22 cellular contexts compared by ENCODE assay signal in the genomic region with DNA sequence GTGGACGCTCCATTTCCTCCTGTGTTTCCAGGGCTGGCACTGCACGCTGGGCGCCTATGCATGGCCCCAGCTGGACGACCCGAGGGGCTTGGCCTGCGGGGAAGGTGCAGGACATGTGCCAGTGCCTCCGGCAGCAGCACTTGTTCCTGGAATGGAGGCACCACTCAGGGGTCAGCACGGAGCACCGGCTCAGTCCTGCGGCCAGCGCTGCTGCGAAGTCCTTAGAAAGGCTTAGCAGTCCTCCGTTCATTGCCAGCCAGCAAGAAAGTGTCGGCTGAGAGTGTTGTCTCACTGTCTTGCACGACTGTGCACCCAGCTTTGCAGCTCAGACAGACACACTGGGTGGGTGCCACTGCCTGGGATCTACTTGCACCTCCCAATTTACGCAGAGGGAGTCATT. TPM values are rescaled to one million over a fixed set of nuclear protein-coding genes. Genes with fewer than 3 reads are reported as not detected.
DNase-seq lines count a peak whose midpoint lies in the region; ATAC-seq, FAIRE-seq and TF ChIP-seq lines count a peak whose summit lies in the region.
"Had no signal": no experiment of that assay in that cellular context is flagged by ENCODE, and none has a peak within 500 bp of the region (broad histone marks: within the 10 kb centered on the region; RNA-seq: fewer than 3 reads in every experiment).

No MANE protein-coding gene starts in this region.

- intact Hi-C loops in kidney (cut with DNase I): no loop called here

- H3K9ac ChIP-seq in BLaER1 (no peak overlapping the region), kidney (ENCODE audit: low read length in 2 of 2) (no peak overlapping the region), neuronal stem cell (ENCODE audit: low read depth, low read length, poor library complexity) (peak overlapping the region; percentile 18), H9 (ENCODE audit: extremely low read depth, insufficient read length, low read length) (no peak overlapping the region)

- no peak overlapping the region for H3K56ac ChIP-seq in H9 (ENCODE audit: insufficient read length, low read depth, low read length)

- no peak overlapping the region for H3T11ph ChIP-seq in H9 (ENCODE audit: low read length)

- no peak overlapping the region for H3K27ac Mint-ChIP-seq in H9
- H3K27ac Mint-ChIP-seq: CD4-positive, CD25-positive, alpha-beta regulatory T cell; CD8-positive, alpha-beta T cell; GM23338; HFFc6 had no signal

- H4K20me1 ChIP-seq in BLaER1 (no peaks in the 10 kb centered on the region), H9 (ENCODE audit: control insufficient read depth, insufficient read depth, insufficient read length) (no peaks in the 10 kb centered on the region)

- H4K91ac ChIP-seq in neuronal stem cell (ENCODE audit: low read depth, low read length, poor library complexity) (no peak overlapping the region), H9 (ENCODE audit: insufficient read length, low read depth, low read length) (no peak overlapping the region)

- H2AFZ ChIP-seq in neuronal stem cell (ENCODE audit: low read length): no peak overlapping the region
- H2AFZ ChIP-seq in H9 (ENCODE audit: low read length): no peak overlapping the region
- H2AFZ ChIP-seq: GM23338 had no signal

- no peak overlapping the region for H2BK20ac ChIP-seq in H9 (ENCODE audit: low read depth, low read length, poor library complexity, severe bottlenecking)

- H3K27me3 Mint-ChIP-seq in H9 (ENCODE audit: low read depth): peaks cover 54% of the 10 kb centered on the region

- H3K23ac ChIP-seq in neuronal stem cell (ENCODE audit: low read depth, low read length, poor library complexity) (no peak overlapping the region), H9 (ENCODE audit: insufficient read length, low read depth, low read length) (no peak overlapping the region)

- ATAC-seq in GM18868 (IDR thresholded peaks at IDR 0.05; ENCODE audit: unreplicated experiment): no peak
- ATAC-seq: A549; CD8-positive, alpha-beta T cell; GM23338 had no signal

- H3K4me1 Mint-ChIP-seq in H9: peaks cover 0 to 4% of the 10 kb centered on the region in 2 experiments; a peak in 1 of 4 replicates
- H3K4me1 Mint-ChIP-seq: CD4-positive, CD25-positive, alpha-beta regulatory T cell had no signal

- H2BK120ac ChIP-seq in neuronal stem cell (ENCODE audit: low read depth, low read length) (no peak overlapping the region), H9 (ENCODE audit: low read depth, low read length, poor library complexity, severe bottlenecking) (no peak overlapping the region)

- no peak overlapping the region for H2BK12ac ChIP-seq in neuronal stem cell (ENCODE audit: low read length)
- no peak overlapping the region for H2BK12ac ChIP-seq in H9 (ENCODE audit: insufficient read length, low read depth, low read length)

- H3K79me2 ChIP-seq in H9 (ENCODE audit: insufficient read depth, low read length): no peaks in the 10 kb centered on the region

- H3K4ac ChIP-seq in neuronal stem cell (ENCODE audit: low read length) (no peak overlapping the region), H9 (ENCODE audit: low read depth, low read length) (no peak overlapping the region)

- no peak overlapping the region for H4K8ac ChIP-seq in neuronal stem cell (ENCODE audit: low read depth, low read length)
- no peak overlapping the region for H4K8ac ChIP-seq in H9 (replicated peaks; ENCODE audit: insufficient read length, low read depth, low read length)

- no peak overlapping the region for H3K27ac ChIP-seq in BLaER1
- no peak overlapping the region for H3K27ac ChIP-seq in kidney (ENCODE audit: low read depth in 2 of 2, low read length in 2 of 2)
- no peak overlapping the region for H3K27ac ChIP-seq in neuronal stem cell (replicated peaks; ENCODE audit: low read length)
- no peak overlapping the region for H3K27ac ChIP-seq in H9 (ENCODE audit: insufficient read length, low read depth, low read length)
- H3K27ac ChIP-seq: A549, C4-2B had no signal

- no peaks in the 10 kb centered on the region for H3K9me3 Mint-ChIP-seq in H9
- H3K9me3 Mint-ChIP-seq: CD4-positive, CD25-positive, alpha-beta regulatory T cell; CD8-positive, alpha-beta T cell; GM23338; HFFc6 had no signal

- no peak overlapping the region for H4K5ac ChIP-seq in H9 (ENCODE audit: insufficient read length, low read depth, low read length)

- peak overlapping the region; percentile 73; the same call in 1 of the 2 replicates for H3K4me2 ChIP-seq in BLaER1
- no peak overlapping the region for H3K4me2 ChIP-seq in neuronal stem cell (ENCODE audit: insufficient read depth, low read length, poor library complexity, severe bottlenecking)
- no peak overlapping the region for H3K4me2 ChIP-seq in H9 (ENCODE audit: insufficient read depth, insufficient read length, low read length)
- H3K4me2 ChIP-seq: A549, GM23338 had no signal

- H2BK5ac ChIP-seq in neuronal stem cell (ENCODE audit: low read length) (no peak overlapping the region), H9 (ENCODE audit: insufficient read length, low read length) (no peak overlapping the region)

- no peak overlapping the region for H3K14ac ChIP-seq in neuronal stem cell (ENCODE audit: low read length)
- H3K14ac ChIP-seq in H9 (ENCODE audit: insufficient read depth, low read length): no peak overlapping the region

- DNase-seq in kidney: peak; percentile 54
- DNase-seq in neuronal stem cell (ENCODE audit: low spot score): no peak
- no peak for DNase-seq in activated T-cell treated with anti-CD3 and anti-CD28 coated beads, Interleukin-2, amount 50 U/mL, for 48 hours
- no peak for DNase-seq in H9
- DNase-seq: 8988T; ACHN; AML-193; BE2C; Caco-2; CD4-positive, CD25-positive, alpha-beta regulatory T cell; CD8-positive, alpha-beta T cell; DMS153; DND-41; HFFc6 had no signal

- H3K9me3 ChIP-seq in BLaER1 (no peaks in the 10 kb centered on the region), kidney (ENCODE audit: control insufficient read depth in 1 of 2, low read length in 2 of 2) (no peaks in the 10 kb centered on the region), neuronal stem cell (replicated peaks in 1 of 2; ENCODE audit: control insufficient read depth in 2 of 2, insufficient read depth in 1 of 2, low read depth in 1 of 2, low read length in 2 of 2) (no peaks in the 10 kb centered on the region), H9 (ENCODE audit: control insufficient read depth, low read depth, low read length) (no peaks in the 10 kb centered on the region)
- H3K9me3 ChIP-seq: A549, BE2C, Caco-2, HAP-1 had no signal

- no peak overlapping the region for H2AK5ac ChIP-seq in neuronal stem cell (ENCODE audit: low read depth, low read length)
- H2AK5ac ChIP-seq in H9 (ENCODE audit: insufficient read length, low read length): no peak overlapping the region

- H2BK15ac ChIP-seq in neuronal stem cell (ENCODE audit: low read length) (no peak overlapping the region), H9 (ENCODE audit: low read depth, low read length) (no peak overlapping the region)

- no peaks in the 10 kb centered on the region for H3K36me3 Mint-ChIP-seq in H9 (ENCODE audit: insufficient read depth in 1 of 3, low read depth in 3 of 3)
- H3K36me3 Mint-ChIP-seq: CD4-positive, CD25-positive, alpha-beta regulatory T cell; CD8-positive, alpha-beta T cell had no signal

- FAIRE-seq in kidney (lab: Jason Lieb, UNC): no peak
- FAIRE-seq: A549, G401.6, GM12892 had no signal

- H3K4me3 ChIP-seq in BLaER1 (no peak overlapping the region), kidney (ENCODE audit: low read length in 2 of 2) (no peak overlapping the region), neuronal stem cell (ENCODE audit: low read length in 2 of 2) (peak overlapping the region in 1 of 2 donors; percentile 24)
- H3K4me3 ChIP-seq: A549, GM23338, HAP-1 had no signal

- H3K27me3 ChIP-seq in BLaER1: no peaks in the 10 kb centered on the region
- H3K27me3 ChIP-seq in neuronal stem cell (ENCODE audit: control insufficient read depth in 3 of 3, insufficient read depth in 3 of 3, low read depth in 1 of 3, low read length in 3 of 3): peaks cover 0 to 40% (median 0%) of the 10 kb centered on the region in 3 experiments
- no peaks in the 10 kb centered on the region for H3K27me3 ChIP-seq in H9 (ENCODE audit: insufficient read depth, low read length)

- peak overlapping the region; percentile 45 for H3K18ac ChIP-seq in neuronal stem cell (ENCODE audit: low read length)
- no peak overlapping the region for H3K18ac ChIP-seq in H9 (ENCODE audit: insufficient read length, low read depth, low read length)

- H3K36me3 ChIP-seq in BLaER1 (no peaks in the 10 kb centered on the region), kidney (ENCODE audit: control insufficient read depth in 1 of 2, insufficient read depth in 2 of 2, low read length in 2 of 2) (no peaks in the 10 kb centered on the region), neuronal stem cell (replicated peaks in 1 of 2; ENCODE audit: control insufficient read depth in 2 of 2, insufficient read depth in 2 of 2, low read length in 2 of 2) (no peaks in the 10 kb centered on the region)
- H3K36me3 ChIP-seq: BE2C, HAP-1 had no signal

- no peaks in the 10 kb centered on the region for H3K23me2 ChIP-seq in H9 (ENCODE audit: insufficient read length, low read depth, low read length, poor library complexity, severe bottlenecking)

- H3K4me3 Mint-ChIP-seq in H9: no peak overlapping the region
- H3K4me3 Mint-ChIP-seq: CD4-positive, CD25-positive, alpha-beta regulatory T cell; CD8-positive, alpha-beta T cell; GM23338; HFFc6 had no signal

- no CpG with 5 or more reads among the region's 16 CpGs for WGBS in neuronal stem cell (ENCODE audit: extremely low coverage in 2 of 2, insufficient read length in 2 of 2, insufficient replicate concordance in 1 of 2), 2 donors
- WGBS in H9 (ENCODE audit: extremely low coverage, insufficient read length, low lambda C conversion rate): no CpG with 5 or more reads among the region's 16 CpGs

- H3K79me1 ChIP-seq in neuronal stem cell (ENCODE audit: low read depth, low read length) (no peaks in the 10 kb centered on the region), H9 (ENCODE audit: insufficient read depth, low read depth, low read length, poor library complexity, severe bottlenecking) (no peaks in the 10 kb centered on the region)

- peaks cover 39% of the 10 kb centered on the region for H3K4me1 ChIP-seq in BLaER1
- no peaks in the 10 kb centered on the region for H3K4me1 ChIP-seq in kidney (ENCODE audit: control insufficient read depth in 1 of 2, insufficient read depth in 1 of 2, low read depth in 1 of 2, low read length in 2 of 2)
- H3K4me1 ChIP-seq in neuronal stem cell (ENCODE audit: control insufficient read depth in 2 of 2, insufficient read depth in 1 of 2, low read depth in 1 of 2, low read length in 2 of 2): peaks cover 0 to 5% of the 10 kb centered on the region in 2 donors
- H3K4me1 ChIP-seq in H9 (ENCODE audit: insufficient read depth, low read length): no peaks in the 10 kb centered on the region
- H3K4me1 ChIP-seq: A549, BE2C, Caco-2, HAP-1 had no signal

- TF ChIP-seq CTCF in kidney (IDR thresholded peaks at IDR 0.05; ENCODE audit: borderline replicate concordance, extremely low read depth, insufficient read depth) (no peak), H9 (conservative IDR thresholded peaks at IDR 0.05) (no peak)

RNA-seq across cellular contexts. Expression of gene TUBGCP3, which starts 36.1 kb away (rescaled TPM):
- total RNA-seq in kidney (33.2 TPM), H9 (2021) (35.6 and 37.3 TPM in 2 replicates)
- 9.1 TPM for polyA plus RNA-seq in kidney (ENCODE audit: insufficient read depth, low read depth, low replicate concordance)
- 25.6 TPM for polyA plus RNA-seq in neuronal stem cell (2013, experiment 1 of 2)
- polyA plus RNA-seq in neuronal stem cell (2013, experiment 2 of 2): 26.2 TPM
